Comparison of ENCODE assay signal across 11 cellular contexts in genomic region chrX:11363069-11363594, GRCh38.
DNase-seq lines count a peak whose midpoint lies in the region; ATAC-seq and TF ChIP-seq lines count a peak whose summit lies in the region.
"Had no signal": no experiment of that assay in that cellular context is flagged by ENCODE, and none has a peak within 500 bp of the region (broad histone marks: within the 10 kb centered on the region; RNA-seq: fewer than 3 reads in every experiment).

No MANE protein-coding gene starts in this region.

- DNase-seq in Right ventricle myocardium superior (no peak), right cardiac atrium (no peak), testis (peak; percentile 15), posterior cingulate gyrus (no peak), NCI-H146 (lab: John Stamatoyannopoulos, UW) (no peak)
- DNase-seq in activated CD8-positive, alpha-beta memory T cell treated with anti-CD3 and anti-CD28 coated beads, Interleukin-2, amount 10 ng/mL, durations not matched to agents 7 days and 5 days = no peak
- DNase-seq: 8988T, cortex of kidney had no signal

- no peaks in the 10 kb centered on the region for H3K36me3 Mint-ChIP-seq in activated CD8-positive, alpha-beta memory T cell treated with anti-CD3 and anti-CD28 coated beads, Interleukin-2, amount 10 ng/mL, durations not matched to agents 7 days and 5 days

- no peak for TF ChIP-seq CTCF in KMS-11 (conservative IDR thresholded peaks at IDR 0.05; ENCODE audit: low read depth, low read length)
- no peak for TF ChIP-seq CTCF in testis (IDR thresholded peaks at IDR 0.05)

- no peaks in the 10 kb centered on the region for H4K20me1 ChIP-seq in KMS-11 (ENCODE audit: insufficient read depth)

- no peak overlapping the region for H2AFZ ChIP-seq in KMS-11 (ENCODE audit: low read depth)

- H3K4me3 ChIP-seq in right cardiac atrium (ENCODE audit: low read length) = no peak overlapping the region
- no peak overlapping the region for H3K4me3 ChIP-seq in KMS-11 (IDR thresholded peaks at IDR 0.05; ENCODE audit: insufficient read depth, low read depth, low read length)
- H3K4me3 ChIP-seq in testis = no peak overlapping the region
- H3K4me3 ChIP-seq: SK-N-MC had no signal

- no peak overlapping the region for H3K4me3 Mint-ChIP-seq in activated CD8-positive, alpha-beta memory T cell treated with anti-CD3 and anti-CD28 coated beads, Interleukin-2, amount 10 ng/mL, durations not matched to agents 7 days and 5 days

- intact Hi-C loops in Right ventricle myocardium superior (cut with DNase I) = no loop called here
- intact Hi-C loops in right cardiac atrium (cut with DNase I) = no loop called here
- intact Hi-C loops in testis (cut with DNase I; ENCODE audit: low total_unique reads) = no loop called here
- intact Hi-C loops in posterior cingulate gyrus (cut with DNase I) = no loop called here

- CTCF ChIA-PET in activated CD8-positive, alpha-beta memory T cell treated with anti-CD3 and anti-CD28 coated beads, Interleukin-2, amount 10 ng/mL, durations not matched to agents 7 days and 5 days (lab: Charles Lee) = no interaction called here

- peak overlapping the region; percentile 58; the same call in 1 of the 2 replicates for H3K9ac ChIP-seq in KMS-11

- H3K27ac Mint-ChIP-seq in activated CD8-positive, alpha-beta memory T cell treated with anti-CD3 and anti-CD28 coated beads, Interleukin-2, amount 10 ng/mL, durations not matched to agents 7 days and 5 days = no peak overlapping the region

- WGBS in right cardiac atrium = 81% methylated on average over 4 of the region's 4 CpGs
- 86 to 92% methylated on average over 4 of the region's 4 CpGs for WGBS in testis, 2 donors

- no peaks in the 10 kb centered on the region for H3K27me3 Mint-ChIP-seq in activated CD8-positive, alpha-beta memory T cell treated with anti-CD3 and anti-CD28 coated beads, Interleukin-2, amount 10 ng/mL, durations not matched to agents 7 days and 5 days

- H3K27ac ChIP-seq in right cardiac atrium (ENCODE audit: low read length) (no peak overlapping the region), KMS-11 (peak overlapping the region; percentile 95), testis (no peak overlapping the region)
- H3K27ac ChIP-seq: SK-N-MC had no signal

- no peaks in the 10 kb centered on the region for H3K9me3 Mint-ChIP-seq in activated CD8-positive, alpha-beta memory T cell treated with anti-CD3 and anti-CD28 coated beads, Interleukin-2, amount 10 ng/mL, durations not matched to agents 7 days and 5 days (ENCODE audit: low read depth)

- peak overlapping the region; percentile 87; the same call in 1 of the 2 replicates for H3K4me2 ChIP-seq in KMS-11

- no peaks in the 10 kb centered on the region for H3K27me3 ChIP-seq in right cardiac atrium (ENCODE audit: control insufficient read depth, insufficient read depth)
- H3K27me3 ChIP-seq in KMS-11 (ENCODE audit: insufficient read depth, low read depth) = no peaks in the 10 kb centered on the region
- no peaks in the 10 kb centered on the region for H3K27me3 ChIP-seq in testis

- H3K36me3 ChIP-seq in KMS-11 (ENCODE audit: insufficient read depth) = no peaks in the 10 kb centered on the region
- no peaks in the 10 kb centered on the region for H3K36me3 ChIP-seq in testis (ENCODE audit: low read depth, missing control alignments)

- H3K9me3 ChIP-seq in right cardiac atrium (ENCODE audit: control insufficient read depth, low read length) (no peaks in the 10 kb centered on the region), testis (no peaks in the 10 kb centered on the region)

- peaks cover 2% of the 10 kb centered on the region for H3K4me1 ChIP-seq in right cardiac atrium (ENCODE audit: control insufficient read depth, insufficient read depth, low read length)
- peaks cover 43% of the 10 kb centered on the region for H3K4me1 ChIP-seq in KMS-11 (ENCODE audit: low read depth, poor library complexity, severe bottlenecking)
- no peaks in the 10 kb centered on the region for H3K4me1 ChIP-seq in testis

- no peaks in the 10 kb centered on the region for H3K4me1 Mint-ChIP-seq in activated CD8-positive, alpha-beta memory T cell treated with anti-CD3 and anti-CD28 coated beads, Interleukin-2, amount 10 ng/mL, durations not matched to agents 7 days and 5 days

- no peak for TF ChIP-seq POLR2A in testis (IDR thresholded peaks at IDR 0.05)

- ATAC-seq in Right ventricle myocardium superior (ENCODE audit: poor library complexity) (peak; percentile 46), right cardiac atrium (no peak), HG02840 (IDR thresholded peaks at IDR 0.05; ENCODE audit: low FRiP score, unreplicated experiment) (peak; percentile 94)
- ATAC-seq in activated CD8-positive, alpha-beta memory T cell treated with anti-CD3 and anti-CD28 coated beads, Interleukin-2, amount 10 ng/mL, durations not matched to agents 7 days and 5 days = no peak

- no peaks in the 10 kb centered on the region for H3K79me2 ChIP-seq in KMS-11 (ENCODE audit: insufficient read depth, low read depth)

Comparison
In these comparisons a context has a peak if more than half of its experiments do, and no peak if none do; other contexts are left out.
1. ATAC-seq: peak in Right ventricle myocardium superior (single experiment) and HG02840 (single experiment); none in right cardiac atrium (0 of 2) and activated CD8-positive, alpha-beta memory T cell treated with anti-CD3 and anti-CD28 coated beads, Interleukin-2, amount 10 ng/mL, durations not matched to agents 7 days and 5 days (single experiment).